In the genomic region with DNA sequence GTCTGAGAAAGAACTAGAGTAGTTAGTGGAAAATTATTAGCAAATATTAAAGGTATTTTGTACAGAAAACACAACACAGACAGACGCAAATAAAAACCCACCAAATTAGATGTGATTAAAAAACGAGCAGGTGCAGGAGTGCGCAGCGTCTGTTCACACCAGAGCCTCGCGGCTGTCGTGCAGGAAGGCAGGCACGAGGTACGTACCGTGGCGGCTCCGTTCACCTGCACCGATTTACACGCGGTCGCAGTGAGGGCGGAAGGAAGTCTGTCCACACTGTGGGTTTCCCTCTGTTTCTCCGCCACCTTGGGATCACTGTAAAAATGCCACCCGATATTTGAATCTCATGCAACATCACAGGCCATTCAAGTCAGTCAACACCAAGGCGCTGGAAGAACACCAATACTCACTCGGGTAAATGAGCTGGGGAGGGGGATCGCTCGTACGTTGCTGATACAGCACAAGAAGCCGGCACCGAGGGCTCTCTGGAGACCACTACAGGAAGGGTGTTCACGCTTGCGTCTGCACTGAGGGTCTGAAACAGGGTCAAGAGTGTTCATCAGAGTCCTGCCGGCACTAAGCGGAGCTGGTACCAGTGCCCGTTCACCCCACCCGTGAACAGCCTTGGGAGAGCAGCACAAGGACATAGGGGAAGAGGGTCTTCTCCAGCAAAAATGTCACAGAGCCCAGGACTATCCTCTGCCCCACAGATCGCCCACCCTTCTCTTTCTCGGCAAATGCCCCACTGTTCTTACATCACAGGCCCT, we compare ENCODE assay signal across 16 cellular contexts.
DNase-seq lines count a peak whose midpoint lies in the region; ATAC-seq and TF ChIP-seq lines count a peak whose summit lies in the region.
"Had no signal": no experiment of that assay in that cellular context is flagged by ENCODE, and none has a peak within 500 bp of the region (broad histone marks: within the 10 kb centered on the region; RNA-seq: fewer than 3 reads in every experiment).

No MANE protein-coding gene starts in this region.

- peak overlapping the region; percentile 37 for H3K27ac Mint-ChIP-seq in activated CD4-positive, alpha-beta T cell treated with anti-CD3 and anti-CD28 coated beads for 36 hours
- H3K27ac Mint-ChIP-seq in endothelial cell (ENCODE audit: unreplicated experiment) (peak overlapping the region; percentile 25), MCF 10A (ENCODE audit: low read depth, unreplicated experiment) (no peak overlapping the region)
- H3K27ac Mint-ChIP-seq in stimulated activated effector memory CD8-positive, alpha-beta T cell treated with anti-CD3 and anti-CD28 coated beads, Interleukin-12 subunit alpha, Interleukin-12 subunit beta, amount 100 ng/mL, for 72 hours, result peak overlapping the region; percentile 13

- H3K4me3 ChIP-seq in hepatocyte, result no peak overlapping the region
- H3K4me3 ChIP-seq: BLaER1 had no signal

- CTCF ChIA-PET in activated CD4-positive, alpha-beta T cell treated with anti-CD3 and anti-CD28 coated beads for 36 hours (lab: Charles Lee), result interaction anchor here (1.5 kb wide), 1 partner anchor 15 kb away, joined by 3 read pairs; no protein-coding TSS in a partner anchor
- CTCF ChIA-PET in MCF 10A (lab: Yijun Ruan, JAX), result interaction anchor here (1.4 kb wide), 1 partner anchor 302 kb away, joined by 5 read pairs; no protein-coding TSS in a partner anchor

- no peaks in the 10 kb centered on the region for H3K27me3 Mint-ChIP-seq in activated CD4-positive, alpha-beta T cell treated with anti-CD3 and anti-CD28 coated beads for 36 hours
- H3K27me3 Mint-ChIP-seq in endothelial cell (ENCODE audit: unreplicated experiment), result peaks cover 8% of the 10 kb centered on the region
- no peaks in the 10 kb centered on the region for H3K27me3 Mint-ChIP-seq in MCF 10A (ENCODE audit: insufficient read depth, unreplicated experiment)
- H3K27me3 Mint-ChIP-seq: CD8-positive, alpha-beta memory T cell had no signal

- BruUV-seq in MCF 10A (replicated peaks; lab: Mats Ljungman, UMichigan), result no TSS peak

- H4K20me1 ChIP-seq in hepatocyte (ENCODE audit: insufficient read depth, poor library complexity, severe bottlenecking), result no peaks in the 10 kb centered on the region

- TF ChIP-seq CTCF in endothelial cell (IDR thresholded peaks at IDR 0.05; ENCODE audit: unreplicated experiment) (no peak), MCF 10A (IDR thresholded peaks at IDR 0.05; ENCODE audit: unreplicated experiment) (no peak), hepatocyte (IDR thresholded peaks at IDR 0.05; ENCODE audit: poor library complexity) (no peak)

- H3K4me2 ChIP-seq in hepatocyte, result no peak overlapping the region
- H3K4me2 ChIP-seq: BLaER1 had no signal

- POLR2A ChIA-PET in activated CD4-positive, alpha-beta T cell treated with anti-CD3 and anti-CD28 coated beads for 36 hours (lab: Charles Lee), result no interaction called here
- POLR2A ChIA-PET in MCF 10A (lab: Yijun Ruan, JAX), result no interaction called here

- intact Hi-C loops in activated CD4-positive, alpha-beta T cell treated with anti-CD3 and anti-CD28 coated beads for 36 hours (cut with DNase I, micrococcal nuclease), result no loop called here
- intact Hi-C loops in MCF 10A (cut with micrococcal nuclease), result no loop called here

- 99% methylated on average over 34 of the region's 34 CpGs for WGBS in hepatocyte (ENCODE audit: low lambda C conversion rate, missing lambda C conversion rate)

- H3K36me3 ChIP-seq in hepatocyte (replicated peaks; ENCODE audit: insufficient read depth, low read depth), result no peaks in the 10 kb centered on the region

- no peak overlapping the region for H3K4me3 Mint-ChIP-seq in activated CD4-positive, alpha-beta T cell treated with anti-CD3 and anti-CD28 coated beads for 36 hours
- H3K4me3 Mint-ChIP-seq in endothelial cell (ENCODE audit: unreplicated experiment), result peak overlapping the region; percentile 15
- H3K4me3 Mint-ChIP-seq in stimulated activated effector memory CD8-positive, alpha-beta T cell treated with anti-CD3 and anti-CD28 coated beads, Interleukin-12 subunit alpha, Interleukin-12 subunit beta, amount 100 ng/mL, for 72 hours, result no peak overlapping the region
- no peak overlapping the region for H3K4me3 Mint-ChIP-seq in MCF 10A (ENCODE audit: unreplicated experiment)
- H3K4me3 Mint-ChIP-seq: CD8-positive, alpha-beta memory T cell had no signal

- H3K79me2 ChIP-seq in hepatocyte, result no peaks in the 10 kb centered on the region

- no peaks in the 10 kb centered on the region for H3K9me3 Mint-ChIP-seq in activated CD4-positive, alpha-beta T cell treated with anti-CD3 and anti-CD28 coated beads for 36 hours (ENCODE audit: low read depth)
- H3K9me3 Mint-ChIP-seq in endothelial cell (ENCODE audit: unreplicated experiment), result no peaks in the 10 kb centered on the region
- H3K9me3 Mint-ChIP-seq in stimulated activated effector memory CD8-positive, alpha-beta T cell treated with anti-CD3 and anti-CD28 coated beads, Interleukin-12 subunit alpha, Interleukin-12 subunit beta, amount 100 ng/mL, for 72 hours, result no peaks in the 10 kb centered on the region
- no peaks in the 10 kb centered on the region for H3K9me3 Mint-ChIP-seq in MCF 10A (ENCODE audit: unreplicated experiment)
- H3K9me3 Mint-ChIP-seq: CD8-positive, alpha-beta memory T cell had no signal

- H3K27ac ChIP-seq in hepatocyte, result no peak overlapping the region
- H3K27ac ChIP-seq: 22Rv1, BLaER1 had no signal

- no peak for ATAC-seq in activated CD4-positive, alpha-beta T cell treated with anti-CD3 and anti-CD28 coated beads for 36 hours
- ATAC-seq in stimulated activated effector memory CD8-positive, alpha-beta T cell treated with anti-CD3 and anti-CD28 coated beads, Interleukin-12 subunit alpha, Interleukin-12 subunit beta, amount 100 ng/mL, for 72 hours, result no peak
- ATAC-seq: HCT116 had no signal

- H3K9me2 ChIP-seq in hepatocyte (replicated peaks; ENCODE audit: insufficient read depth), result no peaks in the 10 kb centered on the region

- H3K4me1 Mint-ChIP-seq in activated CD4-positive, alpha-beta T cell treated with anti-CD3 and anti-CD28 coated beads for 36 hours, result no peaks in the 10 kb centered on the region
- H3K4me1 Mint-ChIP-seq in endothelial cell (ENCODE audit: unreplicated experiment) (no peaks in the 10 kb centered on the region), MCF 10A (ENCODE audit: insufficient read depth, unreplicated experiment) (no peaks in the 10 kb centered on the region)
- no peaks in the 10 kb centered on the region for H3K4me1 Mint-ChIP-seq in stimulated activated effector memory CD8-positive, alpha-beta T cell treated with anti-CD3 and anti-CD28 coated beads, Interleukin-12 subunit alpha, Interleukin-12 subunit beta, amount 100 ng/mL, for 72 hours
- H3K4me1 Mint-ChIP-seq: CD8-positive, alpha-beta memory T cell had no signal

- no peaks in the 10 kb centered on the region for H3K4me1 ChIP-seq in hepatocyte (ENCODE audit: insufficient read depth)
- H3K4me1 ChIP-seq: Caco-2 had no signal

- peaks cover 58% of the 10 kb centered on the region for H3K36me3 Mint-ChIP-seq in activated CD4-positive, alpha-beta T cell treated with anti-CD3 and anti-CD28 coated beads for 36 hours (ENCODE audit: low read depth)
- H3K36me3 Mint-ChIP-seq in endothelial cell (ENCODE audit: low read depth, unreplicated experiment), result peaks cover 58% of the 10 kb centered on the region
- peaks cover 100% of the 10 kb centered on the region for H3K36me3 Mint-ChIP-seq in stimulated activated effector memory CD8-positive, alpha-beta T cell treated with anti-CD3 and anti-CD28 coated beads, Interleukin-12 subunit alpha, Interleukin-12 subunit beta, amount 100 ng/mL, for 72 hours
- H3K36me3 Mint-ChIP-seq in MCF 10A (ENCODE audit: insufficient read depth, unreplicated experiment), result peaks cover 69% of the 10 kb centered on the region

- H3K9me3 ChIP-seq in hepatocyte (ENCODE audit: low read depth), result no peaks in the 10 kb centered on the region
- H3K9me3 ChIP-seq: BLaER1, Caco-2 had no signal

- no peaks in the 10 kb centered on the region for H3K27me3 ChIP-seq in hepatocyte
- H3K27me3 ChIP-seq: BLaER1 had no signal

- DNase-seq in activated CD4-positive, alpha-beta T cell treated with anti-CD3 and anti-CD28 coated beads for 36 hours, result no peak
- no peak for DNase-seq in activated CD4-positive, alpha-beta T cell treated with anti-CD3 and anti-CD28 coated beads, Interleukin-2, amount 50 U/mL, for 4 hours
- peak; percentile 3 for DNase-seq in AG08396 (ENCODE audit: low spot score)
- no peak for DNase-seq in endothelial cell (ENCODE audit: low spot score)
- no peak for DNase-seq in stimulated activated effector memory CD8-positive, alpha-beta T cell treated with anti-CD3 and anti-CD28 coated beads, Interleukin-12 subunit alpha, Interleukin-12 subunit beta, amount 100 ng/mL, for 72 hours (ENCODE audit: low spot score in 2 of 2)
- no peak for DNase-seq in MCF 10A (ENCODE audit: unreplicated experiment)
- DNase-seq in hepatocyte (ENCODE audit: low spot score), result no peak
- DNase-seq: AML-193; Caco-2; CD8-positive, alpha-beta memory T cell; DND-41; GDM1; IMR-90 had no signal

- no peak overlapping the region for H2AFZ ChIP-seq in hepatocyte
